Comparison of ENCODE assay signal across 1 cellular context in the genomic region with DNA sequence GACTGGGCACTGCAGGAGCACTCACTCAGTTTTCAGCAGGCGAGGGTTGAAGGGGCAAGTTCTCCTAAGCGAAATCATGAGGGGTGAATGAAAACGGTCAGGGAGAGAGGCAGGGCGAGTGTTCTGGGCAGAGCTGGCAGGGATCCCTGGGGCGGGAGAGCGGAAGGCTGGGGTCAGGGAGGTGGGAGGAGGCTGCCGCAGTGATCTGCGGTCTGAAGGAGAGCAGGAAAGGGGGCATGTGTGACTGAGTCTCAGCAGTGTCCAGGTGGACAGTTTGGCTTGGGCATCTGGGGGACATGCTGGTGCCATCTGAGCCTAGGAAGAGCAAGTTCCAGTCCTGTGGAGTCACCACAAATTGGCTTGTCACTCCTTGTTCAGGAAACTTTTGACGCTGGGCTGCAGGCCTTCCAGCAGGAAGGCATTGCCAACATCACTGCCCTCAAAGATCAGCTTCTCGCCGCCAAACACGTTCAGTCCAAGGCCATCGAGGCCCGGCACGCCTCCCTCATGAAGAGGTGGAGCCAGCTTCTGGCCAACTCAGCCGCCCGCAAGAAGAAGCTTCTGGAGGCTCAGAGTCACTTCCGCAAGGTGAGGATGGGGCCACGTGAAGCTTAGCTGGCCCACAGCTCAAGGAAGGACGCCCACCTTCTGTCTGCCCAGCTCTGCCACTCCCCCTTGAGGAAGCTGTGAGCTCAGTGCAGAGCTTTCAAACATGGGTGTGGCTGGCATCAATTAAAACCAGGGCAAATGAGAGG.
TF ChIP-seq lines count a peak whose summit lies in the region.

No MANE protein-coding gene starts in this region.

TF ChIP-seq in H1, 55 proteins besides CTCF, POLR2A, EP300 and RAD21:
- no peak for TF ChIP-seq KDM1A (IDR thresholded peaks at IDR 0.05; ENCODE audit: borderline replicate concordance, low read length)
- TF ChIP-seq FOSL1 (IDR thresholded peaks at IDR 0.05; ENCODE audit: insufficient read depth, low read depth, low read length): no peak
- TF ChIP-seq ASH2L (IDR thresholded peaks at IDR 0.05; ENCODE audit: low read length): no peak
- TF ChIP-seq CHD2 (IDR thresholded peaks at IDR 0.05; ENCODE audit: low read length): no peak
- TF ChIP-seq CTBP2 (IDR thresholded peaks at IDR 0.05; ENCODE audit: borderline replicate concordance, insufficient read depth, insufficient read length, low read length): no peak
TF ChIP-seq in H1: peak in this region for 0.
